ENCODE assay signal across 8 cellular contexts in the genomic region with DNA sequence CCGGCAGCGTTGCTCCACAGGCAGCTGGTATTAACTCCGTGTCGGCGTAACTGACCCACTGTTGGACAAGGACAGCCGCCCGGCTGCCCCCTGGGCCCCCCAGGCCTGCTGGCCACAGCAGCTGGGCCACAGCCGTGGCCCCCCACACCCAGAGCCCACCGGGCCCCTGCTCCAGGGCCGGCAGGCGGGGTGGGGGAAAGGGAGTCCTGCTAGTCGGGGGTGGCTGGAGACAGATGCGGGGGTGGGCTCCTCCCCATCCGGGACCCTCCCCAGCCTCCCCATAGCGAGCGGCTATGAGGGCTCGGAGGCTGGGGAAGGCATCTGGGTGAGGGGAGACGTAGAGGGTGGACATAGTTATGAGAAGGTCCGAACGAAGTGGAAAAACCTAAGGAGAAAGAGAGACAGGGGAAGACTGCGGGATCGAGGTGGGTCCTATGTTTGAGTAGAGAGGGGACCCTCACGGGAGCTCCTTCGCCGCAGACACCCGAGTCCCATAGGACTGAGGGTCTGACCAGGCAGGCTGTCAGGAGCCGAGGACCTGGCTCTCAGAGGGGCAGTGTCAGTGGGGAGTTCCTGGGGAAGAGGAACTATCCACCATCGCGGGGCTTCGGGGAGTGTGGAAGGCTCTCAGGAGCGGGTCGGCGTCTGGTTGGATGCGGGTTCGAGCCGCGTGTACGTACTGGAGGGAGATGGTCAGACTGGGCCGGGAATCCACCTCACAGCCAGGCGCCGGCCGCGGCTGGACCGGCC. TPM values are rescaled to one million over a fixed set of nuclear protein-coding genes. Genes with fewer than 3 reads are reported as not detected.
DNase-seq lines count a peak whose midpoint lies in the region; ATAC-seq and TF ChIP-seq lines count a peak whose summit lies in the region.

No MANE protein-coding gene starts in this region.

- no peaks in the 10 kb centered on the region for H3K9me3 Mint-ChIP-seq in activated T-cell treated with anti-CD3 and anti-CD28 coated beads, Interleukin-2, amount 50 U/mL, for 24 hours

- H3K27me3 ChIP-seq in heart left ventricle, result no peaks in the 10 kb centered on the region

- H3K4me1 ChIP-seq in heart left ventricle, result peaks cover 0 to 41% (median 18%) of the 10 kb centered on the region in 12 donors

- TF ChIP-seq CTCF in heart left ventricle (IDR thresholded peaks at IDR 0.05), result no peak

- ATAC-seq in HG03139 (IDR thresholded peaks at IDR 0.05; ENCODE audit: unreplicated experiment), result peak; percentile 3
- peak in 3 of 4 donors; percentile 8 to 42 (median 32) for ATAC-seq in heart left ventricle
- ATAC-seq in HG02623 (IDR thresholded peaks at IDR 0.05; ENCODE audit: unreplicated experiment), result no peak

- WGBS in heart left ventricle, 4 donors, result 1 to 5% (median 3%) methylated on average over 35 to 44 of the region's 44 CpGs

- intact Hi-C loops in heart left ventricle (cut with DNase I), result loop anchor here in 5 of 10 donors (2.0 to 10.0 kb wide), 4 partner anchors 32 to 60 kb away; a partner anchor contains a TSS

- peak overlapping the region; percentile 95 for H3K4me3 Mint-ChIP-seq in activated T-cell treated with anti-CD3 and anti-CD28 coated beads, Interleukin-2, amount 50 U/mL, for 24 hours

- H3K4me3 ChIP-seq in heart left ventricle, result peak overlapping the region; percentile 67 to 98 (median 84)

- H3K9me3 ChIP-seq in heart left ventricle, result no peaks in the 10 kb centered on the region

- H3K27ac Mint-ChIP-seq in activated T-cell treated with anti-CD3 and anti-CD28 coated beads, Interleukin-2, amount 50 U/mL, for 24 hours, result peak overlapping the region; percentile 99

- H3K36me3 Mint-ChIP-seq in activated T-cell treated with anti-CD3 and anti-CD28 coated beads, Interleukin-2, amount 50 U/mL, for 24 hours (ENCODE audit: low read depth), result peaks cover 77% of the 10 kb centered on the region

- DNase-seq in SKM-1 (lab: John Stamatoyannopoulos, UW; ENCODE audit: unreplicated experiment) (peak; percentile 58), SKM-1 treated with dmso at 0.1 percent for 144 hours (lab: John Stamatoyannopoulos, UW; ENCODE audit: unreplicated experiment) (no peak), heart left ventricle (peak in 1 of 5 donors; percentile 51), retina (peak; percentile 89), RKO (ENCODE audit: low spot score) (no peak)
- no peak for DNase-seq in activated T-cell treated with anti-CD3 and anti-CD28 coated beads, Interleukin-2, amount 50 U/mL, for 24 hours

- H3K36me3 ChIP-seq in heart left ventricle, result peaks cover 0 to 46% (median 24%) of the 10 kb centered on the region in 9 donors

- peak overlapping the region; percentile 87 to 99 (median 96) for H3K27ac ChIP-seq in heart left ventricle

- no peak for TF ChIP-seq POLR2A in heart left ventricle (IDR thresholded peaks at IDR 0.05)

- peaks cover 54% of the 10 kb centered on the region for H3K4me1 Mint-ChIP-seq in activated T-cell treated with anti-CD3 and anti-CD28 coated beads, Interleukin-2, amount 50 U/mL, for 24 hours (ENCODE audit: low read depth)

- H3K27me3 Mint-ChIP-seq in activated T-cell treated with anti-CD3 and anti-CD28 coated beads, Interleukin-2, amount 50 U/mL, for 24 hours, result no peaks in the 10 kb centered on the region

RNA-seq across cellular contexts. Expression of a gene that starts 0.5 kb away (rescaled TPM):
- total RNA-seq in heart left ventricle, result 10 to 100 TPM; 18.6 to 61.8 (median 26.1) TPM
- 10 to 100 TPM; 21.9 to 54.6 TPM for polyA plus RNA-seq in heart left ventricle

RNA-seq across cellular contexts. Expression of a gene that starts 11.7 kb away (rescaled TPM):
- 10 to 100 TPM; 22.9 to 37.4 (median 25.9) TPM for total RNA-seq in heart left ventricle
- 10 to 100 TPM; 27.5 to 64.7 TPM for polyA plus RNA-seq in heart left ventricle

RNA-seq across cellular contexts. Expression of a gene that starts 17.9 kb away (rescaled TPM):
- 10 to 100 TPM in 7 of 9 donors, 1 to 10 TPM in 2; 8.0 to 25.8 (median 16.1) TPM for total RNA-seq in heart left ventricle
- 1 to 10 TPM; 4.0 to 6.2 TPM for polyA plus RNA-seq in heart left ventricle

RNA-seq across cellular contexts. Expression of a gene that starts 20.0 kb away (rescaled TPM):
- 1 to 10 TPM; 1.3 to 3.6 (median 1.8) TPM for total RNA-seq in heart left ventricle
- polyA plus RNA-seq in heart left ventricle, result 1 to 10 TPM in 1 of 2 donors, under 1 TPM in 1; 0.95 to 1.9 TPM

RNA-seq across cellular contexts. Expression of a gene that starts 20.3 kb away (rescaled TPM):
- total RNA-seq in heart left ventricle, result 100 to 1,000 TPM; 169 to 412 (median 197) TPM
- polyA plus RNA-seq in heart left ventricle, result 100 to 1,000 TPM; 157 to 179 TPM

Comparison
In these comparisons a context has a peak if more than half of its experiments do, and no peak if none do; other contexts are left out.
1. DNase-seq: peak in SKM-1 (single experiment) and retina (single experiment); none in SKM-1 treated with dmso at 0.1 percent for 144 hours (single experiment), activated T-cell treated with anti-CD3 and anti-CD28 coated beads, Interleukin-2, amount 50 U/mL, for 24 hours (single experiment) and RKO (single experiment).